ENCODE assay signal across 1 cellular context in genomic region chr19:8203288-8204120, GRCh38.
TF ChIP-seq lines count a peak whose summit lies in the region.

No MANE protein-coding gene starts in this region.

TF ChIP-seq in Ishikawa, 13 proteins besides CTCF, POLR2A, EP300 and RAD21:
- TF ChIP-seq MAX (IDR thresholded peaks at IDR 0.05): peak; percentile 35; the same call in 1 of the 2 replicates
